In genomic region chr14:89912667-89913211, GRCh38 we compare ENCODE assay signal across 8 cellular contexts. TPM values are rescaled to one million over a fixed set of nuclear protein-coding genes. Genes with fewer than 3 reads are reported as not detected.
A peak's percentile ranks its signal among the peaks of the same experiment; 100 is the strongest.
DNase-seq lines count a peak whose midpoint lies in the region; ATAC-seq and TF ChIP-seq lines count a peak whose summit lies in the region.

No MANE protein-coding gene starts in this region.

- intact Hi-C loops in dorsolateral prefrontal cortex (cut with DNase I) = loop anchor here (5.0 to 10.0 kb wide), 6 partner anchors 208 to 885 kb away; partner anchors contain the start of gene FOXN3 (in 1 of the 2)

- H3K27me3 Mint-ChIP-seq in glutamatergic neuron (ENCODE audit: unreplicated experiment) = peaks cover 4% of the 10 kb centered on the region

- TF ChIP-seq CTCF in dorsolateral prefrontal cortex (IDR thresholded peaks at IDR 0.05 in 54 of 56, conservative IDR thresholded peaks at IDR 0.05 in 2 of 56; ENCODE audit: low read depth in 1 of 56, partially characterized antibody in 56 of 56) (peak in 3 of 56 donors; percentile 9 to 11 (median 11)), glutamatergic neuron (IDR thresholded peaks at IDR 0.05; ENCODE audit: partially characterized antibody, unreplicated experiment) (no peak)

- peaks cover 17% of the 10 kb centered on the region in 2 donors for H3K4me1 ChIP-seq in muscle layer of duodenum (ENCODE audit: control insufficient read depth in 1 of 2, insufficient read depth in 2 of 2, low read length in 2 of 2)

- no peak for ATAC-seq in HG03135 (IDR thresholded peaks at IDR 0.05; ENCODE audit: unreplicated experiment)
- ATAC-seq in GM19467 (IDR thresholded peaks at IDR 0.05; ENCODE audit: unreplicated experiment) = no peak
- no peak for ATAC-seq in HG02571 (IDR thresholded peaks at IDR 0.05; ENCODE audit: unreplicated experiment)

- H3K27me3 ChIP-seq in dorsolateral prefrontal cortex (no peaks in the 10 kb centered on the region), muscle layer of duodenum (ENCODE audit: low read depth, low read length) (no peaks in the 10 kb centered on the region)

- no peak overlapping the region for H3K4me3 Mint-ChIP-seq in glutamatergic neuron (ENCODE audit: unreplicated experiment)

- H3K27ac Mint-ChIP-seq in glutamatergic neuron (ENCODE audit: unreplicated experiment) = no peak overlapping the region

- peaks cover 1% of the 10 kb centered on the region for H3K9me3 Mint-ChIP-seq in glutamatergic neuron (ENCODE audit: unreplicated experiment)

- no peaks in the 10 kb centered on the region for H3K36me3 Mint-ChIP-seq in glutamatergic neuron (ENCODE audit: unreplicated experiment)

- peak overlapping the region in 7 of 59 donors; percentile 2 to 33 (median 17) for H3K4me3 ChIP-seq in dorsolateral prefrontal cortex
- H3K4me3 ChIP-seq in muscle layer of duodenum (ENCODE audit: low read depth in 1 of 2, low read length in 2 of 2) = no peak overlapping the region

- H3K9me3 ChIP-seq in muscle layer of duodenum (ENCODE audit: control insufficient read depth in 1 of 2, low read length in 2 of 2) = no peaks in the 10 kb centered on the region

- H3K4me1 Mint-ChIP-seq in glutamatergic neuron (ENCODE audit: low read depth, unreplicated experiment) = peaks cover 14% of the 10 kb centered on the region

- H3K27ac ChIP-seq in dorsolateral prefrontal cortex (peak overlapping the region in 54 of 59 donors; percentile 0 to 92 (median 82)), muscle layer of duodenum (ENCODE audit: low read length) (peak overlapping the region; percentile 79)

- H3K36me3 ChIP-seq in muscle layer of duodenum (ENCODE audit: control insufficient read depth in 1 of 2, insufficient read depth in 2 of 2, low read length in 2 of 2) = peaks cover 0 to 7% of the 10 kb centered on the region in 2 donors

- DNase-seq in AG08396 (ENCODE audit: low spot score) (peak; percentile 80), NCI-H2081 (lab: John Stamatoyannopoulos, UW) (peak; percentile 56 to 84), dorsolateral prefrontal cortex (peak in 6 of 10 donors; percentile 25 to 51 (median 39)), glutamatergic neuron (no peak)

RNA-seq across cellular contexts. Expression of gene EFCAB11, which starts 41.8 kb away (rescaled TPM):
- total RNA-seq in dorsolateral prefrontal cortex (10 to 100 TPM in 85 of 120 experiments, 1 to 10 TPM in 35; 6.1 to 28.8 (median 11.4) TPM), glutamatergic neuron (ENCODE audit: unreplicated experiment) (3.1 TPM)

RNA-seq across cellular contexts. Expression of gene TDP1, which starts 43.0 kb away (rescaled TPM):
- total RNA-seq in dorsolateral prefrontal cortex (10 to 100 TPM in 118 of 120 experiments, 1 to 10 TPM in 2; 8.3 to 27.8 (median 17.5) TPM), glutamatergic neuron (ENCODE audit: unreplicated experiment) (30.3 TPM)
